In the genomic region with DNA sequence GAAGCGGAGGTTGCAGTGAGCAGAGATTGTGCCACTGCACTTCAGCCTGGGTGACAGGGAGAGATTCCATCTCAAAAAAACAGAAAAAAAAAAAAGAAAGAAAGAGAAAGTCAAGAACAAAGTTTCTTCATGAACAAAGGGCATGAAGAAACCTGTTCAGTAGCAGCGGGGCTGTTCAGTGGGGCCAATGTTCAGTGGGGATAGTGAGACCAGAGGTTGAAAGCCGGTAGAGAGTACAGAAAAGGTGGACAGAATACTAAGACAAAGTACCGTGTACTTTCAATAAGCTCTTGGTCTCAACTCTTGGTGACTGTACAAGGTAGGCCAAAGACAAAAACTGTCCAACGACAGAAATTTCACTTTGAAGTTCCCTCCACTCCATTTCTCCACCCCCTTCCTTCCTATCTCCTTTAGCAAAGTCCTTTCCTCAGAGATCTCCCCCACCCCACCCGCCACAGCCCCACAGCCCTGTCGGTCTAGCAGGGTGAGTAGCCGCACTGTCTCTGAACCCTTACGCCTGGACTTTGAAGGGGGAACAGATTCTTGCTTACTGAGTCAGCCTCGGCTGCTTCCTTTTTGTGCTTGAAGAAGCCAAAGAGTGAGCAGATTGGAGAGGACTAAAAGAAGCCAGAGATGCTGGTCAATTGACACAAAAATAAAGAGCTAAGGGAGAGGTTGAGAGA, we compare ENCODE assay signal across 9 cellular contexts. TPM values are rescaled to one million over a fixed set of nuclear protein-coding genes. Genes with fewer than 3 reads are reported as not detected.
DNase-seq lines count a peak whose midpoint lies in the region; ATAC-seq, FAIRE-seq and TF ChIP-seq lines count a peak whose summit lies in the region.
"Had no signal": no experiment of that assay in that cellular context is flagged by ENCODE, and none has a peak within 500 bp of the region (broad histone marks: within the 10 kb centered on the region; RNA-seq: fewer than 3 reads in every experiment).

No MANE protein-coding gene starts in this region.

- H3K36me3 ChIP-seq in K562 (ENCODE audit: control insufficient read depth, insufficient read depth, low read length), result no peaks in the 10 kb centered on the region
- H3K36me3 ChIP-seq in tibial nerve, result no peaks in the 10 kb centered on the region

- peaks cover 3% of the 10 kb centered on the region for H3K9me1 ChIP-seq in K562 (ENCODE audit: control insufficient read depth, insufficient read depth, low read length)

- H3K79me2 ChIP-seq in K562 (ENCODE audit: control insufficient read depth, insufficient read depth, low read length), result no peaks in the 10 kb centered on the region

- H3K27ac ChIP-seq in K562 (ENCODE audit: extremely low read depth, low read depth, low read length) (peak overlapping the region; percentile 60; the same call in 1 of the 3 replicates), tibial nerve (peak overlapping the region in 3 of 4 donors; percentile 28 to 65 (median 56))

- H3K4me3 ChIP-seq in K562 (no peak overlapping the region), tibial nerve (no peak overlapping the region)

- TF ChIP-seq CTCF in K562 (IDR thresholded peaks at IDR 0.05 in 2 of 3, conservative IDR thresholded peaks at IDR 0.05 in 1 of 3; ENCODE audit: insufficient read depth in 2 of 3, low read depth in 1 of 3, low read length in 3 of 3), result no peak
- TF ChIP-seq CTCF in tibial nerve (IDR thresholded peaks at IDR 0.05), result no peak

- peak overlapping the region in 1 of 2 experiments; percentile 57; a peak in 3 of 4 replicates for H3K9ac ChIP-seq in K562 (ENCODE audit: insufficient read depth in 1 of 2, low read depth in 2 of 2, low read length in 2 of 2)

- peak overlapping the region; percentile 62 for H3K4me2 ChIP-seq in K562 (ENCODE audit: insufficient read depth, low read length)

- in situ Hi-C loops in K562 (cut with MboI), result no loop called here

- TF ChIP-seq EP300 in K562 (IDR thresholded peaks at IDR 0.05; ENCODE audit: low read length) (no peak), tibial nerve (IDR thresholded peaks at IDR 0.05) (peak in 1 of 2 donors; percentile 23)

- H3K27me3 ChIP-seq in K562 (ENCODE audit: control insufficient read depth in 2 of 2, insufficient read depth in 2 of 2, low read length in 2 of 2), result no peaks in the 10 kb centered on the region
- no peaks in the 10 kb centered on the region for H3K27me3 ChIP-seq in tibial nerve

- peak; percentile 81 for ATAC-seq in K562

- WGBS in K562 (ENCODE audit: insufficient coverage, low coverage, missing lambda C conversion rate), result 47% methylated on average over 5 of the region's 10 CpGs
- WGBS in tibial nerve, 2 donors, result 66 to 71% methylated on average over 10 of the region's 10 CpGs

- TF ChIP-seq RAD21 in K562 (CRISPR knock-in tag; conservative IDR thresholded peaks at IDR 0.05 in 1 of 2, IDR thresholded peaks at IDR 0.05 in 1 of 2), result no peak

- FAIRE-seq in K562 (lab: Jason Lieb, UNC), result peak; percentile 86

- TF ChIP-seq POLR2A in K562 (conservative IDR thresholded peaks at IDR 0.05) (no peak), tibial nerve (IDR thresholded peaks at IDR 0.05) (no peak)

- H2AFZ ChIP-seq in K562 (ENCODE audit: low read depth, low read length), result peak overlapping the region; percentile 77

- BruUV-seq in K562 (replicated peaks; lab: Mats Ljungman, UMichigan), result no TSS peak

- POLR2A ChIA-PET in K562 (lab: Yijun Ruan, JAX), result interaction anchor here (0.9 kb wide), 1 partner anchor 24 kb away, joined by 4 read pairs; no protein-coding TSS in a partner anchor

- no peaks in the 10 kb centered on the region for H4K20me1 ChIP-seq in K562 (replicated peaks; ENCODE audit: control insufficient read depth, insufficient read depth, low read length)

- intact Hi-C loops in K562 (cut with micrococcal nuclease), result loop anchor here (5.0 kb wide), 1 partner anchor 63 kb away; no protein-coding TSS in a partner anchor

- H3K9me3 ChIP-seq in K562 (replicated peaks; ENCODE audit: control insufficient read depth, insufficient read depth, low read depth, low read length), result no peaks in the 10 kb centered on the region
- H3K9me3 ChIP-seq in tibial nerve, result no peaks in the 10 kb centered on the region

- H3K4me1 ChIP-seq in K562 (replicated peaks in 1 of 2; ENCODE audit: control insufficient read depth in 2 of 2, insufficient read depth in 2 of 2, low read length in 2 of 2), result peaks cover 16 to 19% of the 10 kb centered on the region in 2 experiments; a peak in 4 of 5 replicates
- H3K4me1 ChIP-seq in tibial nerve, result peaks cover 0 to 42% (median 25%) of the 10 kb centered on the region in 4 donors

- CTCF ChIA-PET in K562 (lab: Yijun Ruan, JAX; ENCODE audit: low intra/inter-chr PET ratio), result no interaction called here

- peak; percentile 77 for DNase-seq in LHCN-M2 (ENCODE audit: low read depth)
- peak; percentile 26 to 72 (median 42) for DNase-seq in K562 (ENCODE audit: extremely low read depth in 1 of 4, low spot score in 3 of 4)
- peak; percentile 61 for DNase-seq in kidney glomerular epithelial cell (lab: John Stamatoyannopoulos, UW)
- no peak for DNase-seq in tibial nerve (ENCODE audit: low spot score in 2 of 2)
- DNase-seq in NCI-H510A (lab: John Stamatoyannopoulos, UW), result no peak
- no peak for DNase-seq in DMS53 (lab: John Stamatoyannopoulos, UW)
- DNase-seq in DMS79 treated with DMSO at 0.1 percent for 48 hours (lab: John Stamatoyannopoulos, UW), result no peak
- no peak for DNase-seq in T-helper 1 cell
- DNase-seq: endodermal cell had no signal

TF ChIP-seq in K562, 482 proteins besides CTCF, POLR2A, EP300 and RAD21 (continues in another document):
- TF ChIP-seq, protein P1, sequence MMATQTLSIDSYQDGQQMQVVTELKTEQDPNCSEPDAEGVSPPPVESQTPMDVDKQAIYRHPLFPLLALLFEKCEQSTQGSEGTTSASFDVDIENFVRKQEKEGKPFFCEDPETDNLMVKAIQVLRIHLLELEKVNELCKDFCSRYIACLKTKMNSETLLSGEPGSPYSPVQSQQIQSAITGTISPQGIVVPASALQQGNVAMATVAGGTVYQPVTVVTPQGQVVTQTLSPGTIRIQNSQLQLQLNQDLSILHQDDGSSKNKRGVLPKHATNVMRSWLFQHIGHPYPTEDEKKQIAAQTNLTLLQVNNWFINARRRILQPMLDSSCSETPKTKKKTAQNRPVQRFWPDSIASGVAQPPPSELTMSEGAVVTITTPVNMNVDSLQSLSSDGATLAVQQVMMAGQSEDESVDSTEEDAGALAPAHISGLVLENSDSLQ (IDR thresholded peaks at IDR 0.05), result 0 out of 2 replicates have a peak, but pooled peaks have one; percentile 8
- TF ChIP-seq MAZ (CRISPR knock-in tag; conservative IDR thresholded peaks at IDR 0.05 in 1 of 2, IDR thresholded peaks at IDR 0.05 in 1 of 2) (0 out of 4 replicates have a peak, but pooled peaks of 1 of the 2 experiments have one; percentile 12), SPI1 (IDR thresholded peaks at IDR 0.05; ENCODE audit: borderline replicate concordance, low read depth, low read length) (0 out of 2 replicates have a peak, but pooled peaks have one; percentile 2), ZNF561 (CRISPR knock-in tag; conservative IDR thresholded peaks at IDR 0.05) (no peak), PRMT5 (CRISPR knock-in tag; IDR thresholded peaks at IDR 0.05) (no peak)

RNA-seq across cellular contexts. Expression of gene FOS, which starts 44.3 kb away (rescaled TPM):
- 5.6 and 8.9 TPM in 2 replicates for total RNA-seq in LHCN-M2 (2014; rRNA removed)
- polyA plus RNA-seq in LHCN-M2 (2012), result 0.58 TPM
- total RNA-seq in K562 (2011; cell fraction: chromatin; rRNA removed; ENCODE audit: low replicate concordance), result 20.9 and 54.0 TPM in 2 replicates
- total RNA-seq in K562 (2011; cell fraction: nucleolus; rRNA removed), result 42.1 and 51.5 TPM in 2 replicates
- 28.7 and 32.3 TPM in 2 replicates for total RNA-seq in K562 (2011; cell fraction: nucleoplasm; rRNA removed)
- 12.1 and 19.4 TPM in 2 replicates for total RNA-seq in K562 (2014; rRNA removed)
- 4.2 and 8.9 TPM in 2 replicates for total RNA-seq in K562 (2014; rRNA removed; fragmentation: Illumina TruSeq; extraction: Trizol)
- 0.54 and 1.1 TPM in 2 replicates for total RNA-seq in K562 (2015; rRNA removed; fragmentation: Illumina TruSeq; extraction: Trizol)
- total RNA-seq in K562 (2021), result 13.8 and 17.4 TPM in 2 replicates
- 3.6 and 5.7 TPM in 2 replicates for polyA plus RNA-seq in K562 (2011; rRNA removed)
- polyA plus RNA-seq in K562 (2011; cell fraction: cytosol; rRNA removed), result 3.7 and 20.6 TPM in 2 replicates
- polyA plus RNA-seq in K562 (2011; cell fraction: nucleus; rRNA removed), result 13.7 and 48.9 TPM in 2 replicates
- 8.3 and 9.7 TPM in 2 replicates for polyA plus RNA-seq in K562 (2012)
- 8.2 and 12.8 TPM in 2 replicates for polyA plus RNA-seq in K562 (2014; fragmentation: Illumina TruSeq; extraction: Trizol)
- polyA plus RNA-seq in K562 (2014; fragmentation: Nextera tagmentation; extraction: Ambion mirVana), result 1 to 10 TPM in 1 of 2 experiments, under 1 TPM in 1; 0.56 to 2.1 TPM
- 11.6 and 14.8 TPM in 2 replicates for polyA plus RNA-seq in K562 (2014; rRNA removed)
- polyA minus RNA-seq in K562 (2011; rRNA and poly(A)+ RNA removed), result 3.8 and 7.1 TPM in 2 replicates
- polyA minus RNA-seq in K562 (2011; cell fraction: cytosol; rRNA and poly(A)+ RNA removed), result 7.6 and 8.7 TPM in 2 replicates
- 24.0 and 43.5 TPM in 2 replicates for polyA minus RNA-seq in K562 (2011; cell fraction: nucleus; rRNA and poly(A)+ RNA removed)
- total RNA-seq in tibial nerve, result 1,000 to 10,000 TPM in 1 of 4 donors, 100 to 1,000 TPM in 3; 373 to 1,352 (median 619) TPM

RNA-seq across cellular contexts. Expression of gene TMED10, which starts 57.9 kb away (rescaled TPM):
- 313 and 322 TPM in 2 replicates for total RNA-seq in LHCN-M2 (2014; rRNA removed)
- 217 TPM for polyA plus RNA-seq in LHCN-M2 (2012)
- 104 and 130 TPM in 2 replicates for total RNA-seq in K562 (2011; cell fraction: chromatin; rRNA removed; ENCODE audit: low replicate concordance)
- total RNA-seq in K562 (2011; cell fraction: nucleolus; rRNA removed), result 186 and 192 TPM in 2 replicates
- 198 and 249 TPM in 2 replicates for total RNA-seq in K562 (2011; cell fraction: nucleoplasm; rRNA removed)
- 46.9 and 62.2 TPM in 2 replicates for total RNA-seq in K562 (2014; rRNA removed)
- total RNA-seq in K562 (2014; rRNA removed; fragmentation: Illumina TruSeq; extraction: Trizol), result 87.9 and 95.0 TPM in 2 replicates
- total RNA-seq in K562 (2015; rRNA removed; fragmentation: Illumina TruSeq; extraction: Trizol), result 101 and 105 TPM in 2 replicates
- 124 and 126 TPM in 2 replicates for total RNA-seq in K562 (2021)
- polyA plus RNA-seq in K562 (2011; rRNA removed), result 169 and 170 TPM in 2 replicates
- polyA plus RNA-seq in K562 (2011; cell fraction: cytosol; rRNA removed), result 135 and 158 TPM in 2 replicates
- polyA plus RNA-seq in K562 (2011; cell fraction: nucleus; rRNA removed), result 48.7 and 51.6 TPM in 2 replicates
- polyA plus RNA-seq in K562 (2012), result 81.0 and 147 TPM in 2 replicates
- 154 and 185 TPM in 2 replicates for polyA plus RNA-seq in K562 (2014; fragmentation: Illumina TruSeq; extraction: Trizol)
- 100 to 1,000 TPM; 206 to 233 TPM for polyA plus RNA-seq in K562 (2014; fragmentation: Nextera tagmentation; extraction: Ambion mirVana)
- 84.7 and 134 TPM in 2 replicates for polyA plus RNA-seq in K562 (2014; rRNA removed)
- 234 and 258 TPM in 2 replicates for polyA minus RNA-seq in K562 (2011; rRNA and poly(A)+ RNA removed)
- polyA minus RNA-seq in K562 (2011; cell fraction: cytosol; rRNA and poly(A)+ RNA removed), result 112 and 142 TPM in 2 replicates
- polyA minus RNA-seq in K562 (2011; cell fraction: nucleus; rRNA and poly(A)+ RNA removed), result 30.7 and 39.5 TPM in 2 replicates
- total RNA-seq in tibial nerve, result 100 to 1,000 TPM; 262 to 296 (median 280) TPM

Comparison
In these comparisons a context has a peak if more than half of its experiments do, and no peak if none do; other contexts are left out.
1. DNase-seq: peak in LHCN-M2 (single experiment), K562 (4 of 4) and kidney glomerular epithelial cell (single experiment); none in tibial nerve (0 of 2), NCI-H510A (single experiment), DMS53 (single experiment), DMS79 treated with DMSO at 0.1 percent for 48 hours (single experiment) and T-helper 1 cell (0 of 5).
2. RNA of gene FOS, which starts 44.3 kb away (total RNA-seq): 373 to 1,352 TPM in tibial nerve; 0.54 to 54.0 TPM in K562 and 5.6 to 8.9 TPM in LHCN-M2; every median in the first group is over 4 times any median in the second.